Comparison of ENCODE assay signal across 8 cellular contexts in the genomic region with DNA sequence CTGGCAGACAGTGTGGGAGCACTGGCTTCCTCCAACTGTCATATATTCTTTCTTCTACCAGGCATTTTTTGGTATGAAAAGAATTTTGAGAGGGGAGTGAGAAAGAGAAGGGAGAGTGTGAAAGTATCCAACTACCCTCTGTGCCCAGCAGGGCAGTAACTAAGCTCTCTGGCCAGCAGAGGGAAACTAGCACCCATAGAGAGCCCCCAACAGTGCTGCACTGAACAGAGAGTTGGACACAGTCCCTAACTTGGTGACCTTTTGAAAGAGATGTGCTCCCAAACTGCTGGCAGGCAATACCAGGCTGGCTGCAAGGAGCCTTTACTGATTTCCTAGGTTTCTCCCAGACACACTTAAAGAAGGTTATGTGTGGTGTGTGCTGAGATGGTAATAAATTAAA.
A peak's percentile ranks its signal among the peaks of the same experiment; 100 is the strongest.
DNase-seq lines count a peak whose midpoint lies in the region; ATAC-seq and TF ChIP-seq lines count a peak whose summit lies in the region.

No MANE protein-coding gene starts in this region.

- H4K20me1 ChIP-seq in hepatocyte (ENCODE audit: insufficient read depth, poor library complexity, severe bottlenecking), result no peaks in the 10 kb centered on the region

- H3K79me2 ChIP-seq in hepatocyte, result no peaks in the 10 kb centered on the region

- DNase-seq in DMS 273 (lab: John Stamatoyannopoulos, UW; ENCODE audit: unreplicated experiment) (peak; percentile 46), DMS 273 treated with DMSO at 0.1 percent for 48 hours (lab: John Stamatoyannopoulos, UW) (no peak), WERI-Rb-1 (peak; percentile 50), hepatocyte (ENCODE audit: low spot score) (peak; percentile 30), superior temporal gyrus (ENCODE audit: extremely low spot score) (peak; percentile 41)
- DNase-seq in activated naive CD4-positive, alpha-beta T cell treated with Interleukin-2 at 50 U/mL for 16 hours, result no peak

- H3K9me3 ChIP-seq in WERI-Rb-1 (ENCODE audit: severe bottlenecking) (no peaks in the 10 kb centered on the region), hepatocyte (ENCODE audit: low read depth) (no peaks in the 10 kb centered on the region)

- H3K27ac ChIP-seq in WERI-Rb-1 (no peak overlapping the region), hepatocyte (no peak overlapping the region)

- no peaks in the 10 kb centered on the region for H3K9me2 ChIP-seq in hepatocyte (replicated peaks; ENCODE audit: insufficient read depth)

- H3K4me1 ChIP-seq in hepatocyte (ENCODE audit: insufficient read depth), result no peaks in the 10 kb centered on the region

- ATAC-seq in HG03039 (IDR thresholded peaks at IDR 0.05; ENCODE audit: unreplicated experiment) (no peak), HG02884 (IDR thresholded peaks at IDR 0.05; ENCODE audit: unreplicated experiment) (no peak)

- H3K36me3 ChIP-seq in WERI-Rb-1 (no peaks in the 10 kb centered on the region), hepatocyte (replicated peaks; ENCODE audit: insufficient read depth, low read depth) (no peaks in the 10 kb centered on the region)

- TF ChIP-seq CTCF in WERI-Rb-1 (IDR thresholded peaks at IDR 0.05; ENCODE audit: low read depth, low read length), result peak; percentile 67
- TF ChIP-seq CTCF in hepatocyte (IDR thresholded peaks at IDR 0.05; ENCODE audit: poor library complexity), result peak; percentile 20

- H3K27me3 ChIP-seq in WERI-Rb-1 (ENCODE audit: insufficient read depth, low read depth, severe bottlenecking) (no peaks in the 10 kb centered on the region), hepatocyte (no peaks in the 10 kb centered on the region)

- H2AFZ ChIP-seq in hepatocyte, result no peak overlapping the region

- H3K4me3 ChIP-seq in WERI-Rb-1 (ENCODE audit: low read depth, low read length), result no peak overlapping the region
- H3K4me3 ChIP-seq in hepatocyte, result no peak overlapping the region

- no peak overlapping the region for H3K4me2 ChIP-seq in hepatocyte

Comparison
In these comparisons a context has a peak if more than half of its experiments do, and no peak if none do; other contexts are left out.
1. DNase-seq: peak in DMS 273 (single experiment), WERI-Rb-1 (single experiment), hepatocyte (single experiment) and superior temporal gyrus (single experiment); none in DMS 273 treated with DMSO at 0.1 percent for 48 hours (single experiment) and activated naive CD4-positive, alpha-beta T cell treated with Interleukin-2 at 50 U/mL for 16 hours (single experiment).